In the genomic region with DNA sequence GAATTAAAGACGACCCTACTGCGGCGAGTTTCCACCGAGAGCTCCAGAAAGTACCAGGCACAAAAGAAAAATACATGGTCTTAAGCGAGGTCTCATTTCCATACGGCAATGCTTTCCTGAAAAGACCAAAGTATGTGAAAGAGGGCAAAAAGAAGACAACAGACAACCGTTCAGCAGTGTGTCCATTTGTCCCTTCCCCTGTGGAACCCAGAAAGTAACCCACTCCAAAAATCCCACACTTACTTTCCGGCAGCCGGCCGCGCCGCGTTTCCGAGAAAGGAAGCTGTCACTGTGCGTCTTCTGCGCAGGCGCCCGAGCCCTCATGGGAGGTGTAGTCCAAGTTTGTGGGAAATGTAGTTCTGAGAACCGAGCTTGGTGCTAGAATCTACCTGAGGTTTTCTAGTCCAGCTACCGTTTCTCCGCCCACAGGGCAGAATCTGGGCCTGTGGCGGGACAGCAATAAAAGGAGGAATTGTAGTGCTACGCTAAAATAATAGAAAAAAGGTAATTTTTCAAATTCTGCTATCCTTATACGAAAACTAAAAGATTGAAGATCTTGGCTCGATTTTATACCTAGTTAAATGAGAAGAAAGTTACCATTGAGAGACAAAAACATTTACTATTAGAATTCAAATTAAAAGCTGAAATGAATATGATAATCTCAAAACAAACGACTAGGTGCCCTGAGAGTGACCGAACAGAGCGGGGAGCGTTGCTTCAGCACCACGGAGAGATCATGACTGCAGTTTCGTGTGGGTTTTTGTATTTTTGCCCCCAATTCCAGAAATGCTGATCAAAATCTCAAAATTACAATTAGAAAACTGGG, we compare ENCODE assay signal across 9 cellular contexts.
DNase-seq lines count a peak whose midpoint lies in the region; ATAC-seq, FAIRE-seq and TF ChIP-seq lines count a peak whose summit lies in the region.
"Had no signal": no experiment of that assay in that cellular context is flagged by ENCODE, and none has a peak within 500 bp of the region (broad histone marks: within the 10 kb centered on the region; RNA-seq: fewer than 3 reads in every experiment).

A gene with protein sequence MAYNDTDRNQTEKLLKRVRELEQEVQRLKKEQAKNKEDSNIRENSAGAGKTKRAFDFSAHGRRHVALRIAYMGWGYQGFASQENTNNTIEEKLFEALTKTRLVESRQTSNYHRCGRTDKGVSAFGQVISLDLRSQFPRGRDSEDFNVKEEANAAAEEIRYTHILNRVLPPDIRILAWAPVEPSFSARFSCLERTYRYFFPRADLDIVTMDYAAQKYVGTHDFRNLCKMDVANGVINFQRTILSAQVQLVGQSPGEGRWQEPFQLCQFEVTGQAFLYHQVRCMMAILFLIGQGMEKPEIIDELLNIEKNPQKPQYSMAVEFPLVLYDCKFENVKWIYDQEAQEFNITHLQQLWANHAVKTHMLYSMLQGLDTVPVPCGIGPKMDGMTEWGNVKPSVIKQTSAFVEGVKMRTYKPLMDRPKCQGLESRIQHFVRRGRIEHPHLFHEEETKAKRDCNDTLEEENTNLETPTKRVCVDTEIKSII (minus strand): TSS at position 280 of the 826 bp plus-strand sequence. CDS start 6,922 bp downstream, outside the sequence.

- peaks cover 15% of the 10 kb centered on the region for H3K36me3 Mint-ChIP-seq in central memory CD8-positive, alpha-beta T cell (ENCODE audit: insufficient read depth)

- peaks cover 32% of the 10 kb centered on the region for H3K27me3 Mint-ChIP-seq in central memory CD8-positive, alpha-beta T cell

- peak within 1 kb of the TSS; percentile 86 for H3K27ac Mint-ChIP-seq in central memory CD8-positive, alpha-beta T cell (ENCODE audit: low read depth)

- H3K4me1 Mint-ChIP-seq in central memory CD8-positive, alpha-beta T cell: peaks cover 24% of the 10 kb centered on the region

- no peak for TF ChIP-seq CTCF in AG09319 (IDR thresholded peaks at IDR 0.05; ENCODE audit: low read depth, low read length)

- DNase-seq in AG09319 (ENCODE audit: extremely low read depth, low read depth) (peak; percentile 29), NCI-H345 treated with DMSO at 0.1 percent for 48 hours (lab: John Stamatoyannopoulos, UW; ENCODE audit: unreplicated experiment) (peak; percentile 90)
- peak; percentile 82 for DNase-seq in activated CD4-positive, CD25-positive, alpha-beta regulatory T cell treated with anti-CD3 and anti-CD28 coated beads, Interleukin-2, amount 50 U/mL, for 16 hours (ENCODE audit: low read depth, low spot score)
- peak; percentile 67 to 72 for DNase-seq in central memory CD8-positive, alpha-beta T cell (ENCODE audit: low spot score in 2 of 2)
- DNase-seq in stimulated activated CD4-positive, alpha-beta T cell treated with anti-CD3 and anti-CD28 coated beads, Interleukin-12 subunit alpha, Interleukin-12 subunit beta, amount 100 ng/mL, for 4 hours: peak; percentile 88

- ATAC-seq in GM19025 (IDR thresholded peaks at IDR 0.05; ENCODE audit: low read depth, unreplicated experiment): peak; percentile 95
- ATAC-seq in HG03280 (IDR thresholded peaks at IDR 0.05; ENCODE audit: unreplicated experiment): peak; percentile 97
- ATAC-seq in central memory CD8-positive, alpha-beta T cell (replicated peaks; ENCODE audit: extremely low read depth, poor library complexity, severe bottlenecking): peak; percentile 93

- peak; percentile 96 for FAIRE-seq in islet of Langerhans (lab: Jason Lieb, UNC)
- FAIRE-seq: TTC549 had no signal

- peak within 1 kb of the TSS; percentile 94 for H3K4me3 Mint-ChIP-seq in central memory CD8-positive, alpha-beta T cell

- H3K9me3 Mint-ChIP-seq in central memory CD8-positive, alpha-beta T cell: no peaks in the 10 kb centered on the region

Comparison
In these comparisons a context has a peak if more than half of its experiments do, and no peak if none do; other contexts are left out.
1. Peak in every context shown above with its lines: DNase-seq and ATAC-seq.
2. DNase-seq: peak in every context shown above with its lines; median percentile 90 in NCI-H345 treated with DMSO at 0.1 percent for 48 hours; 88 in stimulated activated CD4-positive, alpha-beta T cell treated with anti-CD3 and anti-CD28 coated beads, Interleukin-12 subunit alpha, Interleukin-12 subunit beta, amount 100 ng/mL, for 4 hours; 82 in activated CD4-positive, CD25-positive, alpha-beta regulatory T cell treated with anti-CD3 and anti-CD28 coated beads, Interleukin-2, amount 50 U/mL, for 16 hours; 70 in central memory CD8-positive, alpha-beta T cell; 29 in AG09319.